Comparison of ENCODE assay signal across 8 cellular contexts in genomic region chr9:127396808-127397721, GRCh38. TPM values are rescaled to one million over a fixed set of nuclear protein-coding genes. Genes with fewer than 3 reads are reported as not detected.
A peak's percentile ranks its signal among the peaks of the same experiment; 100 is the strongest.
DNase-seq lines count a peak whose midpoint lies in the region; ATAC-seq and TF ChIP-seq lines count a peak whose summit lies in the region.

A gene with protein sequence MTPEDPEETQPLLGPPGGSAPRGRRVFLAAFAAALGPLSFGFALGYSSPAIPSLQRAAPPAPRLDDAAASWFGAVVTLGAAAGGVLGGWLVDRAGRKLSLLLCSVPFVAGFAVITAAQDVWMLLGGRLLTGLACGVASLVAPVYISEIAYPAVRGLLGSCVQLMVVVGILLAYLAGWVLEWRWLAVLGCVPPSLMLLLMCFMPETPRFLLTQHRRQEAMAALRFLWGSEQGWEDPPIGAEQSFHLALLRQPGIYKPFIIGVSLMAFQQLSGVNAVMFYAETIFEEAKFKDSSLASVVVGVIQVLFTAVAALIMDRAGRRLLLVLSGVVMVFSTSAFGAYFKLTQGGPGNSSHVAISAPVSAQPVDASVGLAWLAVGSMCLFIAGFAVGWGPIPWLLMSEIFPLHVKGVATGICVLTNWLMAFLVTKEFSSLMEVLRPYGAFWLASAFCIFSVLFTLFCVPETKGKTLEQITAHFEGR (plus strand): TSS chr9:127397169. CDS start chr9:127397231, 62 bp downstream.

- no peaks in the 10 kb centered on the region for H3K9me3 Mint-ChIP-seq in activated naive CD8-positive, alpha-beta T cell treated with anti-CD3 and anti-CD28 coated beads, Interleukin-2, amount 50 U/mL, for 24 hours
- no peaks in the 10 kb centered on the region for H3K9me3 Mint-ChIP-seq in osteocyte (ENCODE audit: unreplicated experiment)

- H3K27ac Mint-ChIP-seq in activated naive CD8-positive, alpha-beta T cell treated with anti-CD3 and anti-CD28 coated beads, Interleukin-2, amount 50 U/mL, for 24 hours: no peak within 1 kb of the TSS
- no peak within 1 kb of the TSS for H3K27ac Mint-ChIP-seq in osteocyte (ENCODE audit: unreplicated experiment)

- DNase-seq in GM04504 (ENCODE audit: low read depth) (peak; percentile 88), HFF-Myc (ENCODE audit: extremely low read depth, low read depth) (peak; percentile 95), NCI-H1092 treated with DMSO at 0.1 percent for 48 hours (lab: John Stamatoyannopoulos, UW) (peak; percentile 100), Right ventricle myocardium inferior (ENCODE audit: missing footprints) (peak; percentile 98), osteocyte (ENCODE audit: extremely low spot score, unreplicated experiment) (peak; percentile 100), thoracic aorta (ENCODE audit: low spot score) (peak; percentile 96)
- DNase-seq in activated naive CD8-positive, alpha-beta T cell treated with anti-CD3 and anti-CD28 coated beads, Interleukin-2, amount 50 U/mL, for 24 hours: peak; percentile 86

- H3K9me2 ChIP-seq in SU-DHL-6 (replicated peaks; ENCODE audit: insufficient read depth, low read length): no peaks in the 10 kb centered on the region

- no peaks in the 10 kb centered on the region for H3K9me3 ChIP-seq in SU-DHL-6 (ENCODE audit: insufficient read depth, low read length)
- no peaks in the 10 kb centered on the region for H3K9me3 ChIP-seq in thoracic aorta

- TF ChIP-seq CTCF in HFF-Myc (IDR thresholded peaks at IDR 0.05; ENCODE audit: low read depth, low read length, missing control alignments) (no peak), SU-DHL-6 (IDR thresholded peaks at IDR 0.05; ENCODE audit: insufficient read depth, low read length, poor library complexity, severe bottlenecking) (no peak), osteocyte (IDR thresholded peaks at IDR 0.05) (peak; percentile 33), thoracic aorta (IDR thresholded peaks at IDR 0.05) (peak; percentile 30)

- 0 out of 2 replicates have a peak, but pooled peaks cover 3% of the 10 kb centered on the region for H3K79me2 ChIP-seq in SU-DHL-6 (ENCODE audit: insufficient read depth, low read length)

- H3K27me3 Mint-ChIP-seq in activated naive CD8-positive, alpha-beta T cell treated with anti-CD3 and anti-CD28 coated beads, Interleukin-2, amount 50 U/mL, for 24 hours: peaks cover 75% of the 10 kb centered on the region
- H3K27me3 Mint-ChIP-seq in osteocyte (ENCODE audit: unreplicated experiment): no peaks in the 10 kb centered on the region

- peak within 1 kb of the TSS; percentile 82 for H3K9ac ChIP-seq in SU-DHL-6 (ENCODE audit: low read length)

- H4K20me1 ChIP-seq in SU-DHL-6 (ENCODE audit: low read depth, low read length): no peaks in the 10 kb centered on the region

- peak within 1 kb of the TSS; percentile 86 for H2AFZ ChIP-seq in SU-DHL-6 (ENCODE audit: low read depth, low read length, severe bottlenecking)

- H3K4me3 Mint-ChIP-seq in activated naive CD8-positive, alpha-beta T cell treated with anti-CD3 and anti-CD28 coated beads, Interleukin-2, amount 50 U/mL, for 24 hours: peak within 1 kb of the TSS; percentile 70
- H3K4me3 Mint-ChIP-seq in osteocyte (ENCODE audit: unreplicated experiment): peak within 1 kb of the TSS; percentile 84

- intact Hi-C loops in Right ventricle myocardium inferior (cut with DNase I): loop anchor here (2.0 to 5.0 kb wide), 3 partner anchors 60 to 175 kb away; no protein-coding TSS in a partner anchor

- H3K27me3 ChIP-seq in SU-DHL-6 (ENCODE audit: low read length): no peaks in the 10 kb centered on the region
- H3K27me3 ChIP-seq in thoracic aorta (replicated peaks; ENCODE audit: insufficient read depth): no peaks in the 10 kb centered on the region

- no peaks in the 10 kb centered on the region for H3K36me3 ChIP-seq in SU-DHL-6 (ENCODE audit: low read length)
- peaks cover 10% of the 10 kb centered on the region for H3K36me3 ChIP-seq in thoracic aorta

- peak within 1 kb of the TSS; percentile 69 for H3K27ac ChIP-seq in SU-DHL-6 (ENCODE audit: low read depth, low read length)
- H3K27ac ChIP-seq in thoracic aorta: peak within 1 kb of the TSS; percentile 88 to 89

- H3K4me1 ChIP-seq in thoracic aorta (ENCODE audit: control insufficient read depth in 1 of 2, low read depth in 2 of 2): peaks cover 6 to 24% of the 10 kb centered on the region in 2 donors

- peaks cover 9% of the 10 kb centered on the region for H3K4me1 Mint-ChIP-seq in activated naive CD8-positive, alpha-beta T cell treated with anti-CD3 and anti-CD28 coated beads, Interleukin-2, amount 50 U/mL, for 24 hours
- H3K4me1 Mint-ChIP-seq in osteocyte (ENCODE audit: unreplicated experiment): peaks cover 12% of the 10 kb centered on the region

- H3K36me3 Mint-ChIP-seq in activated naive CD8-positive, alpha-beta T cell treated with anti-CD3 and anti-CD28 coated beads, Interleukin-2, amount 50 U/mL, for 24 hours (ENCODE audit: low read depth): no peaks in the 10 kb centered on the region
- H3K36me3 Mint-ChIP-seq in osteocyte (ENCODE audit: unreplicated experiment): no peaks in the 10 kb centered on the region

- peak; percentile 93 for ATAC-seq in activated naive CD8-positive, alpha-beta T cell treated with anti-CD3 and anti-CD28 coated beads, Interleukin-2, amount 50 U/mL, for 24 hours
- ATAC-seq in Right ventricle myocardium inferior (peak; percentile 99), thoracic aorta (ENCODE audit: insufficient number of reproducible peaks, low FRiP score, low read depth) (peak; percentile 99)

- peak within 1 kb of the TSS; percentile 55 for H3K4me3 ChIP-seq in HFF-Myc (replicated peaks; ENCODE audit: low read depth, low read length)
- H3K4me3 ChIP-seq in SU-DHL-6 (ENCODE audit: insufficient read depth, low read length, poor library complexity, severe bottlenecking): peak within 1 kb of the TSS; percentile 86
- H3K4me3 ChIP-seq in thoracic aorta: peak within 1 kb of the TSS; percentile 96

- no peaks in the 10 kb centered on the region for H3F3A ChIP-seq in SU-DHL-6 (ENCODE audit: insufficient read depth)

- peak within 1 kb of the TSS; percentile 73 for H3K4me2 ChIP-seq in SU-DHL-6 (ENCODE audit: low read depth, low read length, poor library complexity, severe bottlenecking)

RNA-seq across cellular contexts. Expression of the gene that starts here (rescaled TPM):
- total RNA-seq in Right ventricle myocardium inferior (15.0 TPM), osteocyte (18.2 and 18.7 TPM in 2 replicates), thoracic aorta (10 to 100 TPM; 21.3 to 33.4 TPM)

Comparison
In these comparisons a context has a peak if more than half of its experiments do, and no peak if none do; other contexts are left out.
1. Peak in every context shown above with its lines: DNase-seq, ATAC-seq, H3K4me3 ChIP-seq and H3K27ac ChIP-seq.
2. CTCF ChIP-seq: peak in osteocyte (single experiment) and thoracic aorta (single experiment); none in HFF-Myc (single experiment) and SU-DHL-6 (single experiment).